ENCODE assay signal across 30 cellular contexts in the genomic region with DNA sequence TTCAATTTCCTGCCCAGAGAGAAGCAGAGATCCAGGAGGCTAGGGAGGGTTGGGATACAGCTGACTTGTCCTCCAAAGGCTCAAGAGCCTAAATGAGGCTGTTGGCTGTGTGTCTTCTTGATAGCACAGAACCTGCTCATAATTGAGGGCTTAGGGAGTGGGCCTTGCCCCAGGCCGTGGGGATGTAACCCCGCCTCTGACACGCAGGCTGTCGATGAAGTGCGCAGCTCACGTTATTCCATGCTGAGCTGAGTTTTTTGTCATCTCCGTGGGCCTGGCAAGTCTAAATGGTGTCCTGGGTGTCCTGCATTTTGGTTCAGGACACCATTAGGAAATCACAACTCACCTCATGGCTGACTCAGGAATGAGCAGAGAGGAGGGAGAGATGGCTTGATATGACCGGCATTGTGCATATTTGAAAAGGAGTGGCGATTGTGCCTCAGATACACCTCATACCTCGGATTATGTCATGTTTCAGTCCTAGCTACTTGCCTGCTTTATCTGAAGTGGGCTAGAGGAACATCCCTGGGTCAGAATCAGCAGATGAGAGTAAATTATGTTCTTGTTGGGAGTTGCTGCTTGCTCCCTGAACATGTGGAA.
"Had no signal": no experiment of that assay in that cellular context is flagged by ENCODE, and none has a peak within 500 bp of the region (broad histone marks: within the 10 kb centered on the region; RNA-seq: fewer than 3 reads in every experiment).

No MANE protein-coding gene starts in this region.

- H3K27me3 ChIP-seq: pancreas, sigmoid colon, transverse colon, vagina had no signal

- H3K27me3 Mint-ChIP-seq: activated CD4-positive, alpha-beta T cell treated with anti-CD3 and anti-CD28 coated beads, Interleukin-2, amount 10 ng/mL, durations not matched to agents 7 days and 5 days; activated naive CD8-positive, alpha-beta T cell treated with anti-CD3 and anti-CD28 coated beads, Interleukin-2, amount 50 U/mL, for 24 hours had no signal

- H3K4me1 ChIP-seq: pancreas, psoas muscle, sigmoid colon, transverse colon, vagina had no signal

- H3K4me3 Mint-ChIP-seq: activated CD4-positive, alpha-beta memory T cell treated with anti-CD3 and anti-CD28 coated beads, Interleukin-2, amount 10 ng/mL, durations not matched to agents 7 days and 5 days; activated CD4-positive, alpha-beta T cell treated with anti-CD3 and anti-CD28 coated beads, Interleukin-2, amount 10 ng/mL, durations not matched to agents 7 days and 5 days; activated naive CD8-positive, alpha-beta T cell treated with anti-CD3 and anti-CD28 coated beads, Interleukin-2, amount 50 U/mL, for 24 hours; activated T-cell treated with anti-CD3 and anti-CD28 coated beads, Interleukin-2, amount 50 U/mL, for 24 hours; effector memory CD8-positive, alpha-beta T cell; mesothelial cell of epicardium; naive B cell; nephron progenitor cell; stimulated activated naive B cell treated with anti-CD40 and anti-IgM and Interleukin-4, amounts not matched to agents 10 μg/mL and 1 μg/mL and 100 μg/mL, for 72 hours; T-helper 17 cell had no signal

- H3K4me1 Mint-ChIP-seq: activated CD4-positive, alpha-beta memory T cell treated with anti-CD3 and anti-CD28 coated beads, Interleukin-2, amount 10 ng/mL, durations not matched to agents 7 days and 5 days; activated CD4-positive, alpha-beta T cell treated with anti-CD3 and anti-CD28 coated beads, Interleukin-2, amount 10 ng/mL, durations not matched to agents 7 days and 5 days; activated naive CD8-positive, alpha-beta T cell treated with anti-CD3 and anti-CD28 coated beads, Interleukin-2, amount 50 U/mL, for 24 hours; mesothelial cell of epicardium; naive B cell; nephron progenitor cell; stimulated activated naive B cell treated with anti-CD40 and anti-IgM and Interleukin-4, amounts not matched to agents 10 μg/mL and 1 μg/mL and 100 μg/mL, for 72 hours; T-helper 17 cell had no signal

- H3K36me3 Mint-ChIP-seq: naive B cell; stimulated activated naive B cell treated with anti-CD40 and anti-IgM and Interleukin-4, amounts not matched to agents 10 μg/mL and 1 μg/mL and 100 μg/mL, for 72 hours had no signal

- H3K4me3 ChIP-seq: pancreas, psoas muscle, sigmoid colon, transverse colon, vagina had no signal

- H3K9me3 Mint-ChIP-seq: activated CD4-positive, alpha-beta memory T cell treated with anti-CD3 and anti-CD28 coated beads, Interleukin-2, amount 10 ng/mL, durations not matched to agents 7 days and 5 days; activated CD4-positive, alpha-beta T cell treated with anti-CD3 and anti-CD28 coated beads, Interleukin-2, amount 10 ng/mL, durations not matched to agents 7 days and 5 days; activated naive CD8-positive, alpha-beta T cell treated with anti-CD3 and anti-CD28 coated beads, Interleukin-2, amount 50 U/mL, for 24 hours; activated T-cell treated with anti-CD3 and anti-CD28 coated beads, Interleukin-2, amount 50 U/mL, for 24 hours; effector memory CD8-positive, alpha-beta T cell; mesothelial cell of epicardium; naive B cell; nephron progenitor cell; stimulated activated naive B cell treated with anti-CD40 and anti-IgM and Interleukin-4, amounts not matched to agents 10 μg/mL and 1 μg/mL and 100 μg/mL, for 72 hours had no signal

- DNase-seq: activated CD4-positive, alpha-beta memory T cell treated with anti-CD3 and anti-CD28 coated beads, Interleukin-2, amount 10 ng/mL, durations not matched to agents 7 days and 5 days; activated CD4-positive, alpha-beta T cell treated with anti-CD3 and anti-CD28 coated beads, Interleukin-2, amount 10 ng/mL, durations not matched to agents 7 days and 5 days; activated CD4-positive, CD25-positive, alpha-beta regulatory T cell treated with anti-CD3 and anti-CD28 coated beads, Interleukin-2, amount 50 U/mL, for 72 hours; activated CD8-positive, alpha-beta memory T cell treated with anti-CD3 and anti-CD28 coated beads, Interleukin-2, amount 50 U/mL, for 48 hours; activated gamma-delta T cell; activated naive CD4-positive, alpha-beta T cell treated with anti-CD3 and anti-CD28 coated beads, Interleukin-2, amount 50 U/mL, for 16 hours; activated naive CD8-positive, alpha-beta T cell treated with anti-CD3 and anti-CD28 coated beads, Interleukin-2, amount 50 U/mL, for 24 hours; activated T-cell treated with anti-CD3 and anti-CD28 coated beads, Interleukin-2, amount 50 U/mL, for 24 hours; amygdala; cortex of kidney; effector memory CD8-positive, alpha-beta T cell; foreskin fibroblast; left cardiac atrium; left ventricle myocardium superior; naive B cell; nephron progenitor cell; nucleus accumbens; pancreas; psoas muscle; sigmoid colon; small intestine; stimulated activated CD4-positive, alpha-beta T cell treated with anti-CD3 and anti-CD28 coated beads, Interleukin-1b, Interleukin-23, amount 100 ng/mL, for 48 hours; stimulated activated naive B cell treated with anti-CD40 and anti-IgM and Interleukin-4, amounts not matched to agents 10 μg/mL and 1 μg/mL and 100 μg/mL, for 72 hours; T-helper 17 cell; T1000; transverse colon had no signal

- H3K36me3 ChIP-seq: pancreas, sigmoid colon, transverse colon, vagina had no signal

- FAIRE-seq: islet of Langerhans, pancreas, small intestine had no signal

- H3K27ac Mint-ChIP-seq: activated CD4-positive, alpha-beta memory T cell treated with anti-CD3 and anti-CD28 coated beads, Interleukin-2, amount 10 ng/mL, durations not matched to agents 7 days and 5 days; activated CD4-positive, alpha-beta T cell treated with anti-CD3 and anti-CD28 coated beads, Interleukin-2, amount 10 ng/mL, durations not matched to agents 7 days and 5 days; activated naive CD8-positive, alpha-beta T cell treated with anti-CD3 and anti-CD28 coated beads, Interleukin-2, amount 50 U/mL, for 24 hours; activated T-cell treated with anti-CD3 and anti-CD28 coated beads, Interleukin-2, amount 50 U/mL, for 24 hours; effector memory CD8-positive, alpha-beta T cell; mesothelial cell of epicardium; nephron progenitor cell; stimulated activated naive B cell treated with anti-CD40 and anti-IgM and Interleukin-4, amounts not matched to agents 10 μg/mL and 1 μg/mL and 100 μg/mL, for 72 hours; T-helper 17 cell had no signal

- H3K9me3 ChIP-seq: pancreas, psoas muscle, sigmoid colon, transverse colon, vagina had no signal

- ATAC-seq: activated naive CD8-positive, alpha-beta T cell treated with anti-CD3 and anti-CD28 coated beads, Interleukin-2, amount 50 U/mL, for 24 hours; effector memory CD8-positive, alpha-beta T cell; esophagus mucosa; left cardiac atrium; left ventricle myocardium superior; pancreas; psoas muscle; stimulated activated naive B cell treated with anti-CD40 and anti-IgM and Interleukin-4, amounts not matched to agents 10 μg/mL and 1 μg/mL and 100 μg/mL, for 72 hours; T-helper 17 cell had no signal

- H3K27ac ChIP-seq: pancreas, psoas muscle, sigmoid colon, transverse colon, vagina had no signal
